ENCODE assay signal across 2 cellular contexts in the genomic region with DNA sequence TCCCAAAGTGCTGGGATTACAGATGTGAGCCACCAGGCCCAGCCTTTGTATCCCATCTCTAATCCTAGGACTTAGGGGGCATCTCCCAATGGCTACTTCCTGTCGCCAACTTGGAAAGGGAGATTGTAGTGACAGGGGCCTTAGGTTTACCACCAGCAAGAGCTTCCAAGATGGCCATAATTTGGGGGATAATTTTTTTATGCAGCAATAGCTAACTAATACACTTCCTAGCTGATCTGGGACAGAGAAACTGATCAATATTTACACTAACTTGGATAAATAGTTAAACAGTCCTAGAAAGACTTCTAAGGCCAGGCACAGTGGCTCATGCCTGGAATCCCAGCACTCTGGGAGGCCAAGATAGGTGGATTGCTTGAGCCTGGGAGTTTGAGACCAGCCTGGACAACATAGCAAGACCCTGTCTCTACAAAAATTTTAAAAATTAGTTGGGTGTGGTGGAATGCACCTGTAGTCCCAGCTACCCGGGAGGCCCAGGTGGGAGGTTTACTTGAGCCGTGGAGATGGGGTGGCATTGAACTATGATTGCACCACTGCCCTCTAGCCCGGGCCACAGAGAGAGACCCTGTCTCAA.
TF ChIP-seq lines count a peak whose summit lies in the region.

No MANE protein-coding gene starts in this region.

TF ChIP-seq in HEK293, 187 proteins besides CTCF, POLR2A, EP300 and RAD21:
- TF ChIP-seq ZBTB21 (tag by site-specific recombination; IDR thresholded peaks at IDR 0.05), result no peak
- 0 out of 2 replicates have a peak, but pooled peaks have one; percentile 49 for TF ChIP-seq ZNF121 (tag by site-specific recombination; IDR thresholded peaks at IDR 0.05)
- no peak for TF ChIP-seq ZNF311 (tag by site-specific recombination; IDR thresholded peaks at IDR 0.05; ENCODE audit: borderline replicate concordance)

TF ChIP-seq in K562, 482 proteins besides CTCF, POLR2A, EP300 and RAD21:
- TF ChIP-seq SMARCB1 (IDR thresholded peaks at IDR 0.05; ENCODE audit: insufficient read length, low read depth), result no peak
- no peak for TF ChIP-seq MCM5 (IDR thresholded peaks at IDR 0.05; ENCODE audit: low read depth)
- no peak for TF ChIP-seq ZNF830 (CRISPR knock-in tag; IDR thresholded peaks at IDR 0.05)
- no peak for TF ChIP-seq NFXL1 (CRISPR knock-in tag; IDR thresholded peaks at IDR 0.05)
- no peak for TF ChIP-seq ZHX1 (conservative IDR thresholded peaks at IDR 0.05; ENCODE audit: low read length)
- no peak for TF ChIP-seq NUFIP1 (IDR thresholded peaks at IDR 0.05; ENCODE audit: partially characterized antibody)
- TF ChIP-seq CREB1 (IDR thresholded peaks at IDR 0.05), result no peak
- TF ChIP-seq CREB1 (CRISPR knock-in tag; IDR thresholded peaks at IDR 0.05), result no peak
- TF ChIP-seq ZNF121 (CRISPR knock-in tag; conservative IDR thresholded peaks at IDR 0.05), result peak; percentile 92
- no peak for TF ChIP-seq ETS2 (tag; IDR thresholded peaks at IDR 0.05; ENCODE audit: borderline replicate concordance, poor library complexity, severe bottlenecking)
- TF ChIP-seq ZNF12 (CRISPR knock-in tag; IDR thresholded peaks at IDR 0.05), result peak; percentile 94
- TF ChIP-seq EHMT2 (IDR thresholded peaks at IDR 0.05), result no peak
- TF ChIP-seq, protein P1, sequence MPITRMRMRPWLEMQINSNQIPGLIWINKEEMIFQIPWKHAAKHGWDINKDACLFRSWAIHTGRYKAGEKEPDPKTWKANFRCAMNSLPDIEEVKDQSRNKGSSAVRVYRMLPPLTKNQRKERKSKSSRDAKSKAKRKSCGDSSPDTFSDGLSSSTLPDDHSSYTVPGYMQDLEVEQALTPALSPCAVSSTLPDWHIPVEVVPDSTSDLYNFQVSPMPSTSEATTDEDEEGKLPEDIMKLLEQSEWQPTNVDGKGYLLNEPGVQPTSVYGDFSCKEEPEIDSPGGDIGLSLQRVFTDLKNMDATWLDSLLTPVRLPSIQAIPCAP (CRISPR knock-in tag; IDR thresholded peaks at IDR 0.05; ENCODE audit: borderline replicate concordance), result no peak
- no peak for TF ChIP-seq KDM1A (IDR thresholded peaks at IDR 0.05)
- no peak for TF ChIP-seq RNF219 (CRISPR knock-in tag; IDR thresholded peaks at IDR 0.05)
- no peak for TF ChIP-seq DPF2 (IDR thresholded peaks at IDR 0.05)
- TF ChIP-seq VEZF1 (CRISPR knock-in tag; IDR thresholded peaks at IDR 0.05), result no peak
- TF ChIP-seq RFX1 (IDR thresholded peaks at IDR 0.05), result no peak
- TF ChIP-seq E2F3 (CRISPR knock-in tag; IDR thresholded peaks at IDR 0.05), result no peak
- TF ChIP-seq FOSL1 (tag; conservative IDR thresholded peaks at IDR 0.05), result no peak
- no peak for TF ChIP-seq PREB (CRISPR knock-in tag; IDR thresholded peaks at IDR 0.05)
- no peak for TF ChIP-seq L3MBTL2 (IDR thresholded peaks at IDR 0.05)
- peak; percentile 28 for TF ChIP-seq RBM25 (IDR thresholded peaks at IDR 0.05; ENCODE audit: low read depth, low read length, severe bottlenecking)
- no peak for TF ChIP-seq ZFX (CRISPR knock-in tag; IDR thresholded peaks at IDR 0.05)
- TF ChIP-seq U2AF1 (optimal IDR thresholded peaks at IDR 0.05; ENCODE audit: low read depth, low read length), result no peak
- TF ChIP-seq ZFP30 (CRISPR knock-in tag; IDR thresholded peaks at IDR 0.05; ENCODE audit: borderline replicate concordance), result no peak
- TF ChIP-seq, protein P2, sequence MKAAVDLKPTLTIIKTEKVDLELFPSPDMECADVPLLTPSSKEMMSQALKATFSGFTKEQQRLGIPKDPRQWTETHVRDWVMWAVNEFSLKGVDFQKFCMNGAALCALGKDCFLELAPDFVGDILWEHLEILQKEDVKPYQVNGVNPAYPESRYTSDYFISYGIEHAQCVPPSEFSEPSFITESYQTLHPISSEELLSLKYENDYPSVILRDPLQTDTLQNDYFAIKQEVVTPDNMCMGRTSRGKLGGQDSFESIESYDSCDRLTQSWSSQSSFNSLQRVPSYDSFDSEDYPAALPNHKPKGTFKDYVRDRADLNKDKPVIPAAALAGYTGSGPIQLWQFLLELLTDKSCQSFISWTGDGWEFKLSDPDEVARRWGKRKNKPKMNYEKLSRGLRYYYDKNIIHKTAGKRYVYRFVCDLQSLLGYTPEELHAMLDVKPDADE (conservative IDR thresholded peaks at IDR 0.05; ENCODE audit: control insufficient read depth, low read depth, low read length), result no peak
